Comparison of ENCODE assay signal across 1 cellular context in the genomic region with DNA sequence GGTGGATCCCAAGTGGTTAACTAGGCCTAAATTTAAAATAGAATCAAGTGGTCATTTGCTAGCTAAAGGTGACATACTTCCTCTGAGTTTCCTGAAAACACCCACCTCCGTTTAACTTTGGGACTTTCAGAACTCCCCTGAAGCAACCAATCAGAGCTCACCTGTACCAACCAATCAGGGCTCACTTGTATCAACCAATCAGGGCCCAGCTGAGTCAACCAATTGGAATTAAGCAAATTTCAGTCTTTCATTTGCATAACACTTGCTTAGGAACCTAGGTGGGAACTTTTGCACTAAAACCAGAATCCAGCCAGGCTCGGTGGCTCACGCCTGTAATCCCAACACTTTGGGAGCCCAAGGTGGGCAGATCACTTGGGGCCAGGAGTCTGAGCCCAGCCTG.
TF ChIP-seq lines count a peak whose summit lies in the region.

No MANE protein-coding gene starts in this region.

TF ChIP-seq in GM23338, 12 proteins besides CTCF, POLR2A, EP300 and RAD21 (continued from another document):
- TF ChIP-seq ZNF331 (CRISPR knock-in tag; IDR thresholded peaks at IDR 0.05; ENCODE audit: low read depth), result no peak
- no peak for TF ChIP-seq ZNF114 (CRISPR knock-in tag; IDR thresholded peaks at IDR 0.05)
